In genomic region chr12:49838973-49839633, GRCh38 we compare ENCODE assay signal across 8 cellular contexts. TPM values are rescaled to one million over a fixed set of nuclear protein-coding genes. Genes with fewer than 3 reads are reported as not detected.
DNase-seq lines count a peak whose midpoint lies in the region; ATAC-seq and TF ChIP-seq lines count a peak whose summit lies in the region.

No MANE protein-coding gene starts in this region.

- no peak for ATAC-seq in activated naive CD4-positive, alpha-beta T cell treated with anti-CD3 and anti-CD28 coated beads, Interleukin-2, amount 50 U/mL, for 72 hours
- ATAC-seq in gastrocnemius medialis (peak in 1 of 2 donors; percentile 32), GM18502 (IDR thresholded peaks at IDR 0.05; ENCODE audit: poor library complexity, unreplicated experiment) (no peak), aorta (ENCODE audit: low FRiP score) (no peak)

- intact Hi-C loops in gastrocnemius medialis (cut with DNase I; ENCODE audit: low total_unique reads) = loop anchor here (1.0 kb wide), 1 partner anchor 63 kb away; no protein-coding TSS in a partner anchor
- intact Hi-C loops in aorta (cut with DNase I) = loop anchor here in 1 of 2 donors (2.0 kb wide), 1 partner anchor 62 kb away; no protein-coding TSS in a partner anchor

- H3K27me3 ChIP-seq in KMS-11 (ENCODE audit: insufficient read depth, low read depth) (no peaks in the 10 kb centered on the region), gastrocnemius medialis (no peaks in the 10 kb centered on the region), aorta (ENCODE audit: control insufficient read depth in 1 of 2, insufficient read depth in 2 of 2, low read length in 1 of 2) (no peaks in the 10 kb centered on the region)

- H3K27ac Mint-ChIP-seq in activated naive CD4-positive, alpha-beta T cell treated with anti-CD3 and anti-CD28 coated beads, Interleukin-2, amount 50 U/mL, for 72 hours = peak overlapping the region in 1 of 2 donors; percentile 36

- DNase-seq in activated naive CD4-positive, alpha-beta T cell treated with Interleukin-2 at 50 U/mL for 16 hours = peak; percentile 35
- DNase-seq in activated naive CD4-positive, alpha-beta T cell treated with anti-CD3 and anti-CD28 coated beads, Interleukin-2, amount 50 U/mL, for 72 hours (ENCODE audit: low spot score in 2 of 2) = no peak
- peak; percentile 29 for DNase-seq in UCSD-AML1 (lab: John Stamatoyannopoulos, UW; ENCODE audit: unreplicated experiment)
- peak; percentile 69 for DNase-seq in fibroblast of the aortic adventitia (ENCODE audit: low read depth)
- no peak for DNase-seq in gastrocnemius medialis
- no peak for DNase-seq in aorta

- no peaks in the 10 kb centered on the region for H3K9me3 Mint-ChIP-seq in activated naive CD4-positive, alpha-beta T cell treated with anti-CD3 and anti-CD28 coated beads, Interleukin-2, amount 50 U/mL, for 72 hours

- H3K27ac ChIP-seq in KMS-11 (no peak overlapping the region), gastrocnemius medialis (no peak overlapping the region), aorta (ENCODE audit: low read depth in 1 of 2, low read length in 2 of 2) (no peak overlapping the region)

- peaks cover 0 to 13% of the 10 kb centered on the region in 2 donors for H3K36me3 Mint-ChIP-seq in activated naive CD4-positive, alpha-beta T cell treated with anti-CD3 and anti-CD28 coated beads, Interleukin-2, amount 50 U/mL, for 72 hours

- H3K4me1 ChIP-seq in KMS-11 (ENCODE audit: low read depth, poor library complexity, severe bottlenecking) = peaks cover 16% of the 10 kb centered on the region
- H3K4me1 ChIP-seq in gastrocnemius medialis = peaks cover 11 to 17% of the 10 kb centered on the region in 2 donors
- H3K4me1 ChIP-seq in aorta (ENCODE audit: control insufficient read depth in 1 of 2, insufficient read depth in 2 of 2, low read length in 2 of 2) = no peaks in the 10 kb centered on the region

- peaks cover 15% of the 10 kb centered on the region; the same call in 1 of the 2 replicates for H3K79me2 ChIP-seq in KMS-11 (ENCODE audit: insufficient read depth, low read depth)

- peak; percentile 83 for TF ChIP-seq CTCF in KMS-11 (conservative IDR thresholded peaks at IDR 0.05; ENCODE audit: low read depth, low read length)
- TF ChIP-seq CTCF in fibroblast of the aortic adventitia (IDR thresholded peaks at IDR 0.05; ENCODE audit: insufficient read depth, low read length) = peak; percentile 76
- TF ChIP-seq CTCF in gastrocnemius medialis (IDR thresholded peaks at IDR 0.05 in 4 of 5, conservative IDR thresholded peaks at IDR 0.05 in 1 of 5) = peak; percentile 40 to 71 (median 65)

- no peak overlapping the region for H2AFZ ChIP-seq in KMS-11 (ENCODE audit: low read depth)

- H3K4me3 ChIP-seq in KMS-11 (IDR thresholded peaks at IDR 0.05; ENCODE audit: insufficient read depth, low read depth, low read length) (no peak overlapping the region), fibroblast of the aortic adventitia (ENCODE audit: low read depth, low read length) (no peak overlapping the region), gastrocnemius medialis (no peak overlapping the region), aorta (ENCODE audit: low read length in 2 of 2) (no peak overlapping the region)

- H4K20me1 ChIP-seq in KMS-11 (ENCODE audit: insufficient read depth) = no peaks in the 10 kb centered on the region

- no peak for TF ChIP-seq POLR2A in gastrocnemius medialis (IDR thresholded peaks at IDR 0.05)

- 41 to 43% methylated on average over 3 of the region's 3 CpGs for WGBS in aorta, 2 donors

- no peak overlapping the region for H3K4me2 ChIP-seq in KMS-11

- H3K9ac ChIP-seq in KMS-11 = no peak overlapping the region

- in situ Hi-C loops in gastrocnemius medialis (cut with MboI; ENCODE audit: low sequenced_read_pairs in 4 of 4) = loop anchor here (5.0 to 10.0 kb wide), 2 partner anchors 62 to 64 kb away; no protein-coding TSS in a partner anchor

- H3K36me3 ChIP-seq in KMS-11 (ENCODE audit: insufficient read depth) = no peaks in the 10 kb centered on the region
- H3K36me3 ChIP-seq in gastrocnemius medialis = peaks cover 0 to 4% of the 10 kb centered on the region in 2 donors
- H3K36me3 ChIP-seq in aorta (ENCODE audit: control insufficient read depth in 1 of 2, insufficient read depth in 2 of 2, low read length in 1 of 2) = no peaks in the 10 kb centered on the region

- H3K9me3 ChIP-seq in gastrocnemius medialis = no peaks in the 10 kb centered on the region
- no peaks in the 10 kb centered on the region for H3K9me3 ChIP-seq in aorta (ENCODE audit: control insufficient read depth, low read length)

RNA-seq across cellular contexts. Expression of gene BCDIN3D, which starts 3.8 kb away (rescaled TPM):
- 1 to 10 TPM; 2.5 to 5.4 TPM for total RNA-seq in activated naive CD4-positive, alpha-beta T cell treated with anti-CD3 and anti-CD28 coated beads, Interleukin-2, amount 50 U/mL, for 72 hours
- total RNA-seq in fibroblast of the aortic adventitia (ENCODE audit: low replicate concordance) = 0.82 and 4.5 TPM in 2 replicates
- 1 to 10 TPM; 1.2 to 2.7 (median 2.3) TPM for total RNA-seq in gastrocnemius medialis
- total RNA-seq in aorta = 1 to 10 TPM; 3.5 to 5.0 TPM
- 1 to 10 TPM; 1.5 to 1.6 TPM for polyA plus RNA-seq in aorta

RNA-seq across cellular contexts. Expression of gene NCKAP5L, which starts 10.9 kb away (rescaled TPM):
- total RNA-seq in activated naive CD4-positive, alpha-beta T cell treated with anti-CD3 and anti-CD28 coated beads, Interleukin-2, amount 50 U/mL, for 72 hours = 1 to 10 TPM; 5.5 to 7.5 TPM
- total RNA-seq in fibroblast of the aortic adventitia (ENCODE audit: low replicate concordance) (21.6 and 27.9 TPM in 2 replicates), gastrocnemius medialis (10 to 100 TPM in 3 of 4 donors, 1 to 10 TPM in 1; 8.4 to 15.5 (median 10.4) TPM), aorta (10 to 100 TPM; 22.2 to 38.7 TPM)
- polyA plus RNA-seq in aorta = 10 to 100 TPM in 1 of 2 donors, 1 to 10 TPM in 1; 3.5 to 14.8 TPM

Comparison
In these comparisons a context has a peak if more than half of its experiments do, and no peak if none do; other contexts are left out.
1. DNase-seq: peak in activated naive CD4-positive, alpha-beta T cell treated with Interleukin-2 at 50 U/mL for 16 hours (single experiment), UCSD-AML1 (single experiment) and fibroblast of the aortic adventitia (single experiment); none in activated naive CD4-positive, alpha-beta T cell treated with anti-CD3 and anti-CD28 coated beads, Interleukin-2, amount 50 U/mL, for 72 hours (0 of 2), gastrocnemius medialis (0 of 2) and aorta (0 of 2).
2. Peak in every context shown above with its lines, with median percentiles within 50 percentile points of each other: CTCF ChIP-seq.